1 cellular context compared by ENCODE assay signal in the genomic region with DNA sequence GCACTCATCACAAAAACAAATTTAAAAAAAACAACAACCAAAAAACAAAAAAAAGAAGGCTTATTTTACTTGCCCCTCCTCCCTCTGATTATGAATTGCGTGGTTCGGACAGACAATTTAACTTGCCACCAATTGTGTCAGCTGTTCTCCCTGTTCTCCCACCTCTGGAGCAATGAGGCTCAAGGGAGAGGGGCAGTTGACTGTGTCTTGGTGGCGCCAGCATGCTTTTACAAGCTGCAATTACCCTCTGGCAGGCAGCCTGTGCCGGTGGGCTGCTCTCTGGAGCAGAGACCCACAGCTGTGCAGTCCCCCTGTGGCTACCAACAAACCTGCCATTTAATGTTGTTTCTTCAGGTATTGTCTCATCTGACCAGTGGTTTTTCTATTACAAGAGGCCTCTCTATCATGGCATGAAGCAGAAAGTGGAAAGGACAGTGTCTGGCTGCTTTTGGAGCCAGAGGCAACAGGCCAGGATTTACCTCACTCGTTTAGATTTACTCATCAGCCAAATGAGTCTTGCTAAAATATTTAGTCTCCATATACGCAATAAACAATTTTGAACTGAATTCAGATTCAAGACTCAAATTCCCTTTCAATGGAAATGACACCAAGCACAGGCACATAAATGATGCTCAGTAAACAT.
TF ChIP-seq lines count a peak whose summit lies in the region.

No MANE protein-coding gene starts in this region.

TF ChIP-seq in IMR-90, 13 proteins besides CTCF, POLR2A, EP300 and RAD21:
- TF ChIP-seq MXI1 (IDR thresholded peaks at IDR 0.05; ENCODE audit: borderline replicate concordance, low read depth, low read length) (no peak), RFX5 (IDR thresholded peaks at IDR 0.05; ENCODE audit: low read depth, low read length) (no peak), MAZ (IDR thresholded peaks at IDR 0.05; ENCODE audit: borderline replicate concordance, low read depth, low read length) (no peak), MAFK (IDR thresholded peaks at IDR 0.05; ENCODE audit: low read depth, low read length) (no peak), CEBPB (IDR thresholded peaks at IDR 0.05; ENCODE audit: low read depth, low read length) (no peak), FOS (IDR thresholded peaks at IDR 0.05; ENCODE audit: low read depth, low read length) (no peak), SMC3 (IDR thresholded peaks at IDR 0.05; ENCODE audit: low read depth, low read length) (no peak), BHLHE40 (IDR thresholded peaks at IDR 0.05; ENCODE audit: low read depth, low read length) (no peak)
- TF ChIP-seq, protein P1, sequence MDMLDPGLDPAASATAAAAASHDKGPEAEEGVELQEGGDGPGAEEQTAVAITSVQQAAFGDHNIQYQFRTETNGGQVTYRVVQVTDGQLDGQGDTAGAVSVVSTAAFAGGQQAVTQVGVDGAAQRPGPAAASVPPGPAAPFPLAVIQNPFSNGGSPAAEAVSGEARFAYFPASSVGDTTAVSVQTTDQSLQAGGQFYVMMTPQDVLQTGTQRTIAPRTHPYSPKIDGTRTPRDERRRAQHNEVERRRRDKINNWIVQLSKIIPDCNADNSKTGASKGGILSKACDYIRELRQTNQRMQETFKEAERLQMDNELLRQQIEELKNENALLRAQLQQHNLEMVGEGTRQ (IDR thresholded peaks at IDR 0.05; ENCODE audit: low read depth, low read length), result no peak
- TF ChIP-seq, protein P2, sequence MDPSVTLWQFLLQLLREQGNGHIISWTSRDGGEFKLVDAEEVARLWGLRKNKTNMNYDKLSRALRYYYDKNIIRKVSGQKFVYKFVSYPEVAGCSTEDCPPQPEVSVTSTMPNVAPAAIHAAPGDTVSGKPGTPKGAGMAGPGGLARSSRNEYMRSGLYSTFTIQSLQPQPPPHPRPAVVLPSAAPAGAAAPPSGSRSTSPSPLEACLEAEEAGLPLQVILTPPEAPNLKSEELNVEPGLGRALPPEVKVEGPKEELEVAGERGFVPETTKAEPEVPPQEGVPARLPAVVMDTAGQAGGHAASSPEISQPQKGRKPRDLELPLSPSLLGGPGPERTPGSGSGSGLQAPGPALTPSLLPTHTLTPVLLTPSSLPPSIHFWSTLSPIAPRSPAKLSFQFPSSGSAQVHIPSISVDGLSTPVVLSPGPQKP (IDR thresholded peaks at IDR 0.05; ENCODE audit: borderline replicate concordance, low read depth, low read length), result no peak
TF ChIP-seq in IMR-90: peak in this region for 0.
